ENCODE assay signal across 8 cellular contexts in the genomic region with DNA sequence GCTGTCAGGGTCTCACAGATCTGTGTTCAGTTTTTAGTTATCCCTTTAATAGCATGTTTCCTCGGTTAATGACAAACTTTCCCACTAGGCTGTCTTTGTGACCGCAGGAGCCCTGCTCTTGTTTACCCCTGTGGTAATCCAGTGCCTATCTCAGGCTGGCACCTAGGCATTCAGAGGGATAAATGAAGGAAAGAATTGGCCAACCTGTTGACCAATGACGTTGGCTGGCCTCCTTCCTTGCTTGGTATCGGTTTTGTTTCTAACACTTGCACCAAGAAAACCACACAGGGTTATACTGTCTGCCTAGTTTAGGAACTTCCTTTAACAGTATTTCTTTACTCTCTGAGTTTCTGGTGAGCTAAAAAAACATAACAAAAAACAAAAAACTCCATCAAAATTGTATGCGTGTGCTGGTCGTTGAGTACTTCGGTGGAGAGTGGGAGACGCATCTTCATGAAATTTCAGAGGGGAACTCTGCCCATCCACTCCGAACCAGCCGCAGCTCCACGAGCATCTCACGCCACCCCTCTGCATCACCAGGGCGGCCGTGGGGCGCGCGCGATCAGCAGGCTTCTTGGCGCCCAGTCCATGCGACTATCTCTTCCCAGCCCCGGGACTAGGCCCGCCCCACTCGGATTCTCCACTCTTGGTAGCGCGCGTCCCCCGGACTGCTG. TPM values are rescaled to one million over a fixed set of nuclear protein-coding genes. Genes with fewer than 3 reads are reported as not detected.
DNase-seq lines count a peak whose midpoint lies in the region; ATAC-seq, FAIRE-seq and TF ChIP-seq lines count a peak whose summit lies in the region.

No MANE protein-coding gene starts in this region.

- CTCF ChIA-PET in Panc1 (lab: Charles Lee), result no interaction called here

- ATAC-seq in GM18870 (IDR thresholded peaks at IDR 0.05; ENCODE audit: unreplicated experiment), result peak; percentile 45
- peak; percentile 51 for ATAC-seq in HG02798 (IDR thresholded peaks at IDR 0.05; ENCODE audit: poor library complexity, unreplicated experiment)
- ATAC-seq in Panc1, result peak; percentile 71

- H3K36me3 ChIP-seq in Panc1 (ENCODE audit: control insufficient read depth, insufficient read depth, low read length) (no peaks in the 10 kb centered on the region), urinary bladder (ENCODE audit: insufficient read depth) (no peaks in the 10 kb centered on the region)

- peak overlapping the region; percentile 64 to 67 for H3K4me3 ChIP-seq in Panc1 (ENCODE audit: low read depth in 2 of 2, low read length in 2 of 2)
- H3K4me3 ChIP-seq in dorsolateral prefrontal cortex, result peak overlapping the region; percentile 61 to 99 (median 91)
- peak overlapping the region; percentile 66 for H3K4me3 ChIP-seq in mononuclear cell (ENCODE audit: low read length)
- peak overlapping the region; percentile 69 for H3K4me3 ChIP-seq in urinary bladder (ENCODE audit: low read depth, low read length)

- FAIRE-seq in HTR-8/SVneo (lab: Jason Lieb, UNC), result no peak

- H3K27ac ChIP-seq in Panc1 (ENCODE audit: low read length) (peak overlapping the region; percentile 39), dorsolateral prefrontal cortex (peak overlapping the region; percentile 92 to 100 (median 98)), urinary bladder (ENCODE audit: low read depth) (peak overlapping the region; percentile 97)

- POLR2A ChIA-PET in Panc1 (lab: Charles Lee), result no interaction called here

- in situ Hi-C loops in Panc1 (cut with HindIII; ENCODE audit: low pct_unique_long_range_greater_than_20kb, low sequenced_read_pairs), result no loop called here

- H3K27me3 ChIP-seq in Panc1 (ENCODE audit: control insufficient read depth, insufficient read depth, low read length) (no peaks in the 10 kb centered on the region), dorsolateral prefrontal cortex (no peaks in the 10 kb centered on the region), mononuclear cell (ENCODE audit: insufficient read depth, low read length) (no peaks in the 10 kb centered on the region)

- TF ChIP-seq CTCF in Panc1 (IDR thresholded peaks at IDR 0.05) (no peak), dorsolateral prefrontal cortex (IDR thresholded peaks at IDR 0.05 in 54 of 56, conservative IDR thresholded peaks at IDR 0.05 in 2 of 56; ENCODE audit: low read depth in 1 of 56, partially characterized antibody in 56 of 56) (peak in 7 of 56 donors; percentile 4 to 51 (median 20))

- H3K4me1 ChIP-seq in Panc1 (ENCODE audit: control insufficient read depth, insufficient read depth, low read length) (peaks cover 22% of the 10 kb centered on the region), mononuclear cell (ENCODE audit: insufficient read depth, low read length) (peaks cover 37% of the 10 kb centered on the region), urinary bladder (ENCODE audit: insufficient read depth) (no peaks in the 10 kb centered on the region)

- BruUV-seq in Panc1 (replicated peaks; lab: Mats Ljungman, UMichigan), result no TSS peak

- intact Hi-C loops in Panc1 (cut with micrococcal nuclease; ENCODE audit: unreplicated experiment) (no loop called here), dorsolateral prefrontal cortex (cut with DNase I) (loop anchor here (1.0 to 10.0 kb wide), 4 partner anchors 22 to 676 kb away; a partner anchor contains a TSS)

- H3K9me3 ChIP-seq in Panc1 (ENCODE audit: control insufficient read depth, insufficient read depth, low read depth, low read length) (no peaks in the 10 kb centered on the region), mononuclear cell (ENCODE audit: low read depth, low read length) (no peaks in the 10 kb centered on the region)

- WGBS in urinary bladder, result 7% methylated on average over 27 of the region's 27 CpGs

- no peak for DNase-seq in Panc1 (ENCODE audit: low read depth, low spot score)
- DNase-seq in dorsolateral prefrontal cortex, result peak in 2 of 10 donors; percentile 62 to 75
- DNase-seq in NCI-H748 (lab: John Stamatoyannopoulos, UW; ENCODE audit: unreplicated experiment), result no peak
- DNase-seq in HTR-8/SVneo (ENCODE audit: insufficient read length, low spot score), result no peak

RNA-seq across cellular contexts. Expression of a gene that starts 0.6 kb away (rescaled TPM):
- total RNA-seq in Panc1 (2021; ENCODE audit: unreplicated experiment), result 28.2 TPM
- polyA plus RNA-seq in Panc1 (2012; ENCODE audit: insufficient read length), result 14.2 TPM
- total RNA-seq in dorsolateral prefrontal cortex, result 100 to 1,000 TPM in 11 of 120 experiments, 10 to 100 TPM in 109; 49.1 to 144 (median 71.1) TPM
- total RNA-seq in mononuclear cell, result 20.9 TPM
- total RNA-seq in urinary bladder, result 34.3 TPM
- polyA plus RNA-seq in urinary bladder, result 23.9 TPM

RNA-seq across cellular contexts. Expression of a gene that starts 22.4 kb away (rescaled TPM):
- total RNA-seq in Panc1 (2021; ENCODE audit: unreplicated experiment), result 40.6 TPM
- polyA plus RNA-seq in Panc1 (2012; ENCODE audit: insufficient read length), result 29.1 TPM
- total RNA-seq in dorsolateral prefrontal cortex, result 10 to 100 TPM; 28.1 to 69.4 (median 48.2) TPM
- total RNA-seq in mononuclear cell, result 43.7 TPM
- 30.2 TPM for total RNA-seq in urinary bladder
- polyA plus RNA-seq in urinary bladder, result 36.6 TPM

RNA-seq across cellular contexts. Expression of a gene that starts 39.9 kb away (rescaled TPM):
- total RNA-seq in Panc1 (2021; ENCODE audit: unreplicated experiment) (not detected), dorsolateral prefrontal cortex (not detected), mononuclear cell (not detected), urinary bladder (not detected)
- not detected for polyA plus RNA-seq in Panc1 (2012; ENCODE audit: insufficient read length)
- polyA plus RNA-seq in urinary bladder, result not detected

Comparison
In these comparisons a context has a peak if more than half of its experiments do, and no peak if none do; other contexts are left out.
1. H3K27ac ChIP-seq: peak in every context shown above with its lines; median percentile 98 in dorsolateral prefrontal cortex; 97 in urinary bladder; 39 in Panc1.